In the genomic region with DNA sequence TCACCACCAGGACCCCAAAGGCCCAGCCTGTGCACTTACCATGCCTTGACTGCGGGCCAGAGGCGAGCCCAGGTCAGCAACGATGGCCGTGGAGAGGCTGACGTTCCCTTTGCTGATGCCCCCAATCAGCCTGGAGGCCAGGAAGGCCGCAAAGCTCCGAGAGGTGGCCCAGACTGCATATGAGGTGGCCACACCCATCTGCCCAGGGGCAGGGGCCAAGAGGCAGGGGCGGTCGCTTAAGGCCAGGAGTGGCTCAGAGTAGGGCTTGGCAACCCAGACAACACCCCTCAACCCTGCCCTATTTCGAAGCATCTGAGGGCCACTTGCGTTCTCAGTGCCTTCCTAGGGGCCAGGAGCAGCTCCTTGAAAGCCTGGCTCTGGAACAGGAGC, we compare ENCODE assay signal across 9 cellular contexts. TPM values are rescaled to one million over a fixed set of nuclear protein-coding genes. Genes with fewer than 3 reads are reported as not detected.
A peak's percentile ranks its signal among the peaks of the same experiment; 100 is the strongest.
DNase-seq lines count a peak whose midpoint lies in the region; ATAC-seq, FAIRE-seq and TF ChIP-seq lines count a peak whose summit lies in the region.
"Had no signal": no experiment of that assay in that cellular context is flagged by ENCODE, and none has a peak within 500 bp of the region (broad histone marks: within the 10 kb centered on the region; RNA-seq: fewer than 3 reads in every experiment).

No MANE protein-coding gene starts in this region.

- H3K9me3 ChIP-seq in fibroblast of lung (ENCODE audit: control insufficient read depth, insufficient read depth, low read depth, low read length) = no peaks in the 10 kb centered on the region
- H3K9me3 ChIP-seq in small intestine (ENCODE audit: control insufficient read depth, low read depth) = no peaks in the 10 kb centered on the region

- H3K4me3 ChIP-seq in GM23338 (no peak overlapping the region), fibroblast of lung (replicated peaks in 1 of 4; ENCODE audit: control extremely low read depth in 1 of 4, insufficient read depth in 1 of 4, low read depth in 3 of 4, low read length in 4 of 4) (peak overlapping the region in 1 of 4 experiments; percentile 65), small intestine (ENCODE audit: low read depth in 1 of 2, low read length in 2 of 2) (no peak overlapping the region)

- H3K9ac ChIP-seq in fibroblast of lung (ENCODE audit: insufficient read depth, low read length) = no peak overlapping the region

- POLR2A ChIA-PET in T-cell (lab: Charles Lee) = interaction anchor here in 1 of 2 donors (0.6 kb wide), 1 partner anchor 26 kb away, joined by 3 read pairs; no protein-coding TSS in a partner anchor

- no peaks in the 10 kb centered on the region for H3K27me3 ChIP-seq in GM23338 (ENCODE audit: insufficient read depth)
- H3K27me3 ChIP-seq in fibroblast of lung (ENCODE audit: control insufficient read depth, insufficient read depth, low read length) = no peaks in the 10 kb centered on the region
- H3K27me3 ChIP-seq in small intestine (ENCODE audit: control insufficient read depth in 2 of 2, insufficient read depth in 2 of 2, low read length in 2 of 2) = no peaks in the 10 kb centered on the region

- TF ChIP-seq CTCF in GM23338 (conservative IDR thresholded peaks at IDR 0.05; ENCODE audit: low read depth in 2 of 2) (no peak), fibroblast of lung (conservative IDR thresholded peaks at IDR 0.05 in 1 of 2, IDR thresholded peaks at IDR 0.05 in 1 of 2; ENCODE audit: low read depth in 1 of 2, low read length in 2 of 2) (no peak)

- peaks cover 59% of the 10 kb centered on the region for H3K36me3 Mint-ChIP-seq in GM23338 (ENCODE audit: low read depth)
- peaks cover 14% of the 10 kb centered on the region for H3K36me3 Mint-ChIP-seq in T-cell

- H3K9me3 Mint-ChIP-seq in GM23338 (no peaks in the 10 kb centered on the region), T-cell (no peaks in the 10 kb centered on the region)

- no peak overlapping the region for H3K4me2 ChIP-seq in GM23338
- peak overlapping the region; percentile 79 for H3K4me2 ChIP-seq in fibroblast of lung (ENCODE audit: extremely low read depth, insufficient read depth, low read length)

- H3K4me3 Mint-ChIP-seq in GM23338 (peak overlapping the region; percentile 76; the same call in 1 of the 3 replicates), T-cell (peak overlapping the region; percentile 83 to 85 (median 84))

- peaks cover 6% of the 10 kb centered on the region for H3K36me3 ChIP-seq in GM23338 (ENCODE audit: insufficient read depth)
- peaks cover 40% of the 10 kb centered on the region for H3K36me3 ChIP-seq in fibroblast of lung (ENCODE audit: control insufficient read depth, insufficient read depth, low read length)
- peaks cover 2 to 13% of the 10 kb centered on the region in 2 donors for H3K36me3 ChIP-seq in small intestine (ENCODE audit: control insufficient read depth in 2 of 2, insufficient read depth in 2 of 2, low read length in 2 of 2)

- H3K4me1 ChIP-seq in GM23338 (ENCODE audit: insufficient read depth) = peaks cover 4% of the 10 kb centered on the region; the same call in 1 of the 2 replicates
- peaks cover 15% of the 10 kb centered on the region for H3K4me1 ChIP-seq in fibroblast of lung (ENCODE audit: control insufficient read depth, extremely low read depth, insufficient read depth, low read length)
- peaks cover 0 to 5% of the 10 kb centered on the region in 2 donors for H3K4me1 ChIP-seq in small intestine (ENCODE audit: control insufficient read depth in 2 of 2, insufficient read depth in 1 of 2, low read depth in 1 of 2, low read length in 1 of 2)

- H3K4me1 Mint-ChIP-seq in GM23338 = peaks cover 24% of the 10 kb centered on the region
- H3K4me1 Mint-ChIP-seq in T-cell = peaks cover 41 to 48% (median 44%) of the 10 kb centered on the region in 3 donors

- no peak for ATAC-seq in GM23338
- ATAC-seq in T-cell (replicated peaks in 1 of 4) = no peak
- ATAC-seq: left colon had no signal

- CTCF ChIA-PET in T-cell (lab: Charles Lee) = no interaction called here

- H3K27me3 Mint-ChIP-seq in GM23338 (ENCODE audit: insufficient read depth, low read depth, poor library complexity) = peaks cover 21% of the 10 kb centered on the region
- no peaks in the 10 kb centered on the region for H3K27me3 Mint-ChIP-seq in T-cell

- peaks cover 14% of the 10 kb centered on the region for H3K79me2 ChIP-seq in GM23338 (replicated peaks; ENCODE audit: insufficient read depth)
- H3K79me2 ChIP-seq in fibroblast of lung (ENCODE audit: control insufficient read depth, insufficient read depth, low read length) = peaks cover 29% of the 10 kb centered on the region

- DNase-seq in GM23338 (ENCODE audit: low spot score) (no peak), T-cell (no peak), fibroblast of lung (ENCODE audit: low read depth in 2 of 2) (no peak), small intestine (no peak), DMS153 treated with DMSO at 0.1 percent for 48 hours (lab: John Stamatoyannopoulos, UW; ENCODE audit: unreplicated experiment) (no peak), Ammon's horn (ENCODE audit: low spot score) (no peak), GM19239 (ENCODE audit: insufficient read length, low spot score) (no peak)
- DNase-seq: RPMI8226 had no signal

- no peak overlapping the region for H3K27ac ChIP-seq in GM23338 (ENCODE audit: low read depth)
- H3K27ac ChIP-seq in fibroblast of lung (ENCODE audit: insufficient read depth, low read length) = peak overlapping the region; percentile 20
- H3K27ac ChIP-seq in small intestine (ENCODE audit: low read depth in 1 of 2, low read length in 1 of 2) = peak overlapping the region; percentile 27 to 71

- H4K20me1 ChIP-seq in GM23338 (replicated peaks; ENCODE audit: insufficient read depth) (peaks cover 19% of the 10 kb centered on the region), fibroblast of lung (ENCODE audit: control insufficient read depth, extremely low read depth, insufficient read depth, low read length) (no peaks in the 10 kb centered on the region)

- FAIRE-seq in small intestine (lab: Jason Lieb, UNC) (no peak), GM19239 (lab: Jason Lieb, UNC) (no peak)

- H2AFZ ChIP-seq in GM23338 (no peak overlapping the region), fibroblast of lung (ENCODE audit: low read length) (no peak overlapping the region)

- H3F3A ChIP-seq in GM23338 (replicated peaks; ENCODE audit: low read depth) = peaks cover 18% of the 10 kb centered on the region; the same call in 1 of the 2 replicates

- H3K9me2 ChIP-seq in GM23338 (ENCODE audit: insufficient read depth) = no peaks in the 10 kb centered on the region

- 61 to 77% (median 75%) methylated on average over 11 of the region's 11 CpGs for WGBS in small intestine, 3 donors

- H3K27ac Mint-ChIP-seq in GM23338 (no peak overlapping the region), T-cell (peak overlapping the region; percentile 97)

TF ChIP-seq in GM23338, 12 proteins besides CTCF, POLR2A, EP300 and RAD21 (continues in another document):
- TF ChIP-seq, protein P1, sequence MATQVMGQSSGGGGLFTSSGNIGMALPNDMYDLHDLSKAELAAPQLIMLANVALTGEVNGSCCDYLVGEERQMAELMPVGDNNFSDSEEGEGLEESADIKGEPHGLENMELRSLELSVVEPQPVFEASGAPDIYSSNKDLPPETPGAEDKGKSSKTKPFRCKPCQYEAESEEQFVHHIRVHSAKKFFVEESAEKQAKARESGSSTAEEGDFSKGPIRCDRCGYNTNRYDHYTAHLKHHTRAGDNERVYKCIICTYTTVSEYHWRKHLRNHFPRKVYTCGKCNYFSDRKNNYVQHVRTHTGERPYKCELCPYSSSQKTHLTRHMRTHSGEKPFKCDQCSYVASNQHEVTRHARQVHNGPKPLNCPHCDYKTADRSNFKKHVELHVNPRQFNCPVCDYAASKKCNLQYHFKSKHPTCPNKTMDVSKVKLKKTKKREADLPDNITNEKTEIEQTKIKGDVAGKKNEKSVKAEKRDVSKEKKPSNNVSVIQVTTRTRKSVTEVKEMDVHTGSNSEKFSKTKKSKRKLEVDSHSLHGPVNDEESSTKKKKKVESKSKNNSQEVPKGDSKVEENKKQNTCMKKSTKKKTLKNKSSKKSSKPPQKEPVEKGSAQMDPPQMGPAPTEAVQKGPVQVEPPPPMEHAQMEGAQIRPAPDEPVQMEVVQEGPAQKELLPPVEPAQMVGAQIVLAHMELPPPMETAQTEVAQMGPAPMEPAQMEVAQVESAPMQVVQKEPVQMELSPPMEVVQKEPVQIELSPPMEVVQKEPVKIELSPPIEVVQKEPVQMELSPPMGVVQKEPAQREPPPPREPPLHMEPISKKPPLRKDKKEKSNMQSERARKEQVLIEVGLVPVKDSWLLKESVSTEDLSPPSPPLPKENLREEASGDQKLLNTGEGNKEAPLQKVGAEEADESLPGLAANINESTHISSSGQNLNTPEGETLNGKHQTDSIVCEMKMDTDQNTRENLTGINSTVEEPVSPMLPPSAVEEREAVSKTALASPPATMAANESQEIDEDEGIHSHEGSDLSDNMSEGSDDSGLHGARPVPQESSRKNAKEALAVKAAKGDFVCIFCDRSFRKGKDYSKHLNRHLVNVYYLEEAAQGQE (IDR thresholded peaks at IDR 0.05; ENCODE audit: unreplicated experiment) = no peak
- TF ChIP-seq ZNF114 (CRISPR knock-in tag; IDR thresholded peaks at IDR 0.05) = no peak

RNA-seq across cellular contexts. Expression of gene NOP14, which starts 30.6 kb away (rescaled TPM):
- 24.2 and 29.9 TPM in 2 replicates for total RNA-seq in GM23338 (2014; rRNA removed; shearing (Covaris generic))
- polyA plus RNA-seq in GM23338 (2016; fragmentation: Nextera tagmentation; extraction: Ambion mirVana) (38.7 and 38.9 TPM in 2 replicates), fibroblast of lung (13.1 and 20.6 TPM in 2 replicates), small intestine (10 to 100 TPM in 2 of 3 donors, 1 to 10 TPM in 1; 10.0 to 26.3 (median 10.5) TPM)
- total RNA-seq in T-cell (10 to 100 TPM; 30.6 to 48.1 (median 46.3) TPM), fibroblast of lung (16.7 and 17.7 TPM in 2 replicates)
- 22.1 and 32.0 TPM in 2 replicates for polyA plus RNA-seq in fibroblast of lung (2012)
- polyA minus RNA-seq in fibroblast of lung (ENCODE audit: low replicate concordance) = 15.7 and 16.7 TPM in 2 replicates

RNA-seq across cellular contexts. Expression of gene GRK4, which starts 30.8 kb away (rescaled TPM):
- 0.82 and 1.4 TPM in 2 replicates for total RNA-seq in GM23338 (2014; rRNA removed; shearing (Covaris generic))
- polyA plus RNA-seq in GM23338 (2016; fragmentation: Nextera tagmentation; extraction: Ambion mirVana) = 1.3 and 2.4 TPM in 2 replicates
- 1 to 10 TPM; 1.8 to 4.8 (median 2.5) TPM for total RNA-seq in T-cell
- total RNA-seq in fibroblast of lung = 5.9 and 6.9 TPM in 2 replicates
- 4.0 and 4.4 TPM in 2 replicates for polyA plus RNA-seq in fibroblast of lung
- polyA plus RNA-seq in fibroblast of lung (2012) = 4.3 and 4.4 TPM in 2 replicates
- polyA minus RNA-seq in fibroblast of lung (ENCODE audit: low replicate concordance) = 2.1 and 10.2 TPM in 2 replicates
- 1 to 10 TPM; 1.1 to 3.8 (median 1.8) TPM for polyA plus RNA-seq in small intestine
